In the genomic region with DNA sequence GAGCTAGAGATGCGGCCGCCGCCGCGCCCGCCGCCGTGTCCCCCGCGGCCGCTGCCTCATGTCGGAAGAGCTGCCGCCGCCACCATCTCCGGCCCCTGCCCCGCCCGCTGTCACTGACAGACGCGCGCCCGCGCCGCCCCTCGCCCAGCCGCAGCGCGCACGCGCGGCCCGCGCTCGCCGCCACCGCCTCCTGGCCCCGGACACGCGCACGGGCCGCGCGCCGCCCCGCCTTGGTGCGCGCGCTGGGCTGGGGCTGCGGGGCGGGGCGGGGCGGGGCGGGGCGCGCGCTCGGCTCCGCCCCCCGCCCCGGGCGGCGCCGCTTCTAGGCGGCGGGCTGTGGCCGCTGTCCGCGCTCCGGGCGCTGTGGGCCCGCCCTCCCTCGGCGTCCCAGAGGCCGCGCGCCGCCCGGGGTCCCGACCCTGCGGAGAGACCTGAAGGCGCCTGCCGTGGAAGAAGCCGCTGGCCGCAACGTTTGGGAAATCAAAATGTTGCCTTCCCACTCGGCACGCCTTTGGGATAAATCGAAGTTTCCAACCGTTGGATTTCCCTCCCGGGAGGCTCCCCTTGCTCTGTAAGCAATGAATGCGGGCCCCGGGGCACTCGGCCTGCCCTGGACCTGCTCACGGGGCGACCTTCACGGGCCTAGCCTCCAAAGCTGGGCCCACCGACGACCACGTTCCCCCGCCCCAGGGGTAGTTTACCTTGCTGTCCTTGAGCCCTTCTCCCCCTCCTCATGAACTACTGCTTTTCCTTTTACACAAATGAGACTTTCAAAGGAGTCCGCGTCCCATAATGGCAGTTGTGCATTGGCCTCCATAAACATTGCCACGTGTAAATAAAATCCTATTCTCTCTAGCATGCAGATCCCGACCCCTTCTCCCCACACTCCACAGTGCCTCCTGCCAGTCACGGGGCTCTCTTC, we compare ENCODE assay signal across 8 cellular contexts. TPM values are rescaled to one million over a fixed set of nuclear protein-coding genes. Genes with fewer than 3 reads are reported as not detected.
DNase-seq lines count a peak whose midpoint lies in the region; ATAC-seq and TF ChIP-seq lines count a peak whose summit lies in the region.

A gene (minus strand): TSS at position 115 of the 922 bp plus-strand sequence. CDS start 1,000 bp downstream, outside the sequence.

- H3K23ac ChIP-seq in neuronal stem cell (ENCODE audit: low read depth, low read length, poor library complexity), result peak within 1 kb of the TSS; percentile 75

- no CpG with 5 or more reads among the region's 104 CpGs for WGBS in neuronal stem cell (ENCODE audit: extremely low coverage in 2 of 2, insufficient read length in 2 of 2, insufficient replicate concordance in 1 of 2), 2 donors

- peak within 1 kb of the TSS; percentile 56 for H3K4me3 ChIP-seq in HL-60 (replicated peaks; ENCODE audit: insufficient read depth, low read length)
- H3K4me3 ChIP-seq in RWPE2 (ENCODE audit: severe bottlenecking), result peak within 1 kb of the TSS; percentile 90
- peak within 1 kb of the TSS; percentile 63 to 88 for H3K4me3 ChIP-seq in neuronal stem cell (ENCODE audit: low read length in 2 of 2)
- H3K4me3 ChIP-seq in subcutaneous abdominal adipose tissue (ENCODE audit: low read depth in 1 of 5, low read length in 5 of 5), result peak within 1 kb of the TSS; percentile 69 to 76 (median 75)

- H2BK12ac ChIP-seq in neuronal stem cell (ENCODE audit: low read length), result no peak within 1 kb of the TSS

- peak within 1 kb of the TSS; percentile 47 for H3K14ac ChIP-seq in neuronal stem cell (ENCODE audit: low read length)

- H3K27me3 Mint-ChIP-seq in activated naive CD4-positive, alpha-beta T cell treated with anti-CD3 and anti-CD28 coated beads, Interleukin-2, amount 10 ng/mL, durations not matched to agents 7 days and 5 days, result peaks cover 49% of the 10 kb centered on the region

- no peaks in the 10 kb centered on the region for H3K9me3 Mint-ChIP-seq in activated naive CD4-positive, alpha-beta T cell treated with anti-CD3 and anti-CD28 coated beads, Interleukin-2, amount 10 ng/mL, durations not matched to agents 7 days and 5 days

- H3K4me3 Mint-ChIP-seq in activated naive CD4-positive, alpha-beta T cell treated with anti-CD3 and anti-CD28 coated beads, Interleukin-2, amount 10 ng/mL, durations not matched to agents 7 days and 5 days, result peak within 1 kb of the TSS; percentile 73

- H3K27ac Mint-ChIP-seq in activated naive CD4-positive, alpha-beta T cell treated with anti-CD3 and anti-CD28 coated beads, Interleukin-2, amount 10 ng/mL, durations not matched to agents 7 days and 5 days, result no peak within 1 kb of the TSS

- peaks cover 12% of the 10 kb centered on the region for H3K36me3 Mint-ChIP-seq in activated naive CD4-positive, alpha-beta T cell treated with anti-CD3 and anti-CD28 coated beads, Interleukin-2, amount 10 ng/mL, durations not matched to agents 7 days and 5 days

- peak; percentile 81 for DNase-seq in Ammon's horn (ENCODE audit: low spot score)
- peak; percentile 53 to 57 for DNase-seq in HL-60 (ENCODE audit: low read depth in 1 of 2, low spot score in 1 of 2)
- no peak for DNase-seq in RWPE2 (ENCODE audit: low spot score)
- DNase-seq in activated naive CD4-positive, alpha-beta T cell treated with anti-CD3 and anti-CD28 coated beads, Interleukin-2, amount 10 ng/mL, durations not matched to agents 7 days and 5 days, result peak; percentile 82
- DNase-seq in germinal center (ENCODE audit: low spot score), result peak; percentile 94
- DNase-seq in neuronal stem cell (ENCODE audit: low spot score), result peak; percentile 85

- peaks cover 41% of the 10 kb centered on the region for H3K4me1 Mint-ChIP-seq in activated naive CD4-positive, alpha-beta T cell treated with anti-CD3 and anti-CD28 coated beads, Interleukin-2, amount 10 ng/mL, durations not matched to agents 7 days and 5 days

- H3K36me3 ChIP-seq in RWPE2 (ENCODE audit: low read depth), result peaks cover 5% of the 10 kb centered on the region; the same call in 1 of the 2 replicates
- H3K36me3 ChIP-seq in neuronal stem cell (replicated peaks in 1 of 2; ENCODE audit: control insufficient read depth in 2 of 2, insufficient read depth in 2 of 2, low read length in 2 of 2), result peaks cover 0 to 6% of the 10 kb centered on the region in 2 donors
- no peaks in the 10 kb centered on the region for H3K36me3 ChIP-seq in subcutaneous abdominal adipose tissue (ENCODE audit: control insufficient read depth in 5 of 5, insufficient read depth in 5 of 5, low read length in 5 of 5)

- ATAC-seq in GM19035 (IDR thresholded peaks at IDR 0.05; ENCODE audit: unreplicated experiment), result peak; percentile 78
- peak; percentile 46 for ATAC-seq in RWPE2 (ENCODE audit: low read depth)

- H3K9me3 ChIP-seq in RWPE2 (ENCODE audit: severe bottlenecking) (no peaks in the 10 kb centered on the region), neuronal stem cell (replicated peaks in 1 of 2; ENCODE audit: control insufficient read depth in 2 of 2, insufficient read depth in 1 of 2, low read depth in 1 of 2, low read length in 2 of 2) (peaks cover 0 to 8% of the 10 kb centered on the region in 2 donors), subcutaneous abdominal adipose tissue (ENCODE audit: control insufficient read depth in 5 of 5, low read length in 5 of 5) (no peaks in the 10 kb centered on the region)

- peak within 1 kb of the TSS; percentile 43 for H2AK5ac ChIP-seq in neuronal stem cell (ENCODE audit: low read depth, low read length)

- H3K4me2 ChIP-seq in neuronal stem cell (ENCODE audit: insufficient read depth, low read length, poor library complexity, severe bottlenecking), result peak within 1 kb of the TSS; percentile 78

- H3K27me3 ChIP-seq in HL-60 (ENCODE audit: insufficient read depth, poor library complexity, severe bottlenecking), result no peaks in the 10 kb centered on the region
- no peaks in the 10 kb centered on the region for H3K27me3 ChIP-seq in RWPE2 (ENCODE audit: insufficient read depth, poor library complexity, severe bottlenecking)
- H3K27me3 ChIP-seq in neuronal stem cell (ENCODE audit: control insufficient read depth in 3 of 3, insufficient read depth in 3 of 3, low read depth in 1 of 3, low read length in 3 of 3), result peaks cover 0 to 21% (median 0%) of the 10 kb centered on the region in 3 experiments
- H3K27me3 ChIP-seq in subcutaneous abdominal adipose tissue (ENCODE audit: control insufficient read depth in 5 of 5, insufficient read depth in 4 of 5, low read length in 5 of 5), result no peaks in the 10 kb centered on the region

- H3K4ac ChIP-seq in neuronal stem cell (ENCODE audit: low read length), result no peak within 1 kb of the TSS

- no peaks in the 10 kb centered on the region for H3K79me1 ChIP-seq in neuronal stem cell (ENCODE audit: low read depth, low read length)

- peak within 1 kb of the TSS; percentile 74 for H2BK120ac ChIP-seq in neuronal stem cell (ENCODE audit: low read depth, low read length)

- peak within 1 kb of the TSS; percentile 93 for H3K18ac ChIP-seq in neuronal stem cell (ENCODE audit: low read length)

- H2BK15ac ChIP-seq in neuronal stem cell (ENCODE audit: low read length), result no peak within 1 kb of the TSS

- H4K8ac ChIP-seq in neuronal stem cell (ENCODE audit: low read depth, low read length), result no peak within 1 kb of the TSS

- H2AFZ ChIP-seq in neuronal stem cell (ENCODE audit: low read length), result peak within 1 kb of the TSS; percentile 94

- no peak within 1 kb of the TSS for H4K91ac ChIP-seq in neuronal stem cell (ENCODE audit: low read depth, low read length, poor library complexity)

- H3K4me1 ChIP-seq in RWPE2 (ENCODE audit: insufficient read depth, poor library complexity, severe bottlenecking), result peaks cover 7% of the 10 kb centered on the region
- H3K4me1 ChIP-seq in neuronal stem cell (ENCODE audit: control insufficient read depth in 2 of 2, insufficient read depth in 1 of 2, low read depth in 1 of 2, low read length in 2 of 2), result peaks cover 5 to 12% of the 10 kb centered on the region in 2 donors
- peaks cover 0 to 47% (median 46%) of the 10 kb centered on the region in 5 donors for H3K4me1 ChIP-seq in subcutaneous abdominal adipose tissue (ENCODE audit: control insufficient read depth in 5 of 5, insufficient read depth in 5 of 5, low read length in 5 of 5)

- CTCF ChIA-PET in activated naive CD4-positive, alpha-beta T cell treated with anti-CD3 and anti-CD28 coated beads, Interleukin-2, amount 10 ng/mL, durations not matched to agents 7 days and 5 days (lab: Charles Lee), result interaction anchor here (0.7 kb wide), 1 partner anchor 134 kb away, joined by 3 read pairs; no protein-coding TSS in a partner anchor

- peak within 1 kb of the TSS; percentile 87 for H3K9ac ChIP-seq in neuronal stem cell (ENCODE audit: low read depth, low read length, poor library complexity)
- peak within 1 kb of the TSS in 4 of 5 donors; percentile 68 to 89 (median 78) for H3K9ac ChIP-seq in subcutaneous abdominal adipose tissue (ENCODE audit: low read length in 5 of 5)

- TF ChIP-seq CTCF in HL-60 (IDR thresholded peaks at IDR 0.05; ENCODE audit: insufficient read depth, low read length) (no peak), RWPE2 (IDR thresholded peaks at IDR 0.05; ENCODE audit: poor library complexity, severe bottlenecking) (no peak)

- H3K27ac ChIP-seq in HL-60 (replicated peaks) (no peak within 1 kb of the TSS), RWPE2 (ENCODE audit: poor library complexity, severe bottlenecking) (no peak within 1 kb of the TSS), neuronal stem cell (replicated peaks; ENCODE audit: low read length) (no peak within 1 kb of the TSS), subcutaneous abdominal adipose tissue (ENCODE audit: low read depth, low read length) (peak within 1 kb of the TSS; percentile 41)

- no peak within 1 kb of the TSS for H2BK5ac ChIP-seq in neuronal stem cell (ENCODE audit: low read length)

RNA-seq across cellular contexts. Expression of the gene that starts here (rescaled TPM):
- polyA plus RNA-seq in neuronal stem cell (2013, experiment 1 of 2), result 3.3 TPM
- 3.1 TPM for polyA plus RNA-seq in neuronal stem cell (2013, experiment 2 of 2)
